Comparison of ENCODE assay signal across 9 cellular contexts in genomic region chr22:46072981-46073682, GRCh38.
DNase-seq lines count a peak whose midpoint lies in the region; ATAC-seq and TF ChIP-seq lines count a peak whose summit lies in the region.
"Had no signal": no experiment of that assay in that cellular context is flagged by ENCODE, and none has a peak within 500 bp of the region (broad histone marks: within the 10 kb centered on the region; RNA-seq: fewer than 3 reads in every experiment).

No MANE protein-coding gene starts in this region.

- TF ChIP-seq POLR2A in tibial nerve (IDR thresholded peaks at IDR 0.05): no peak

- H3K27me3 ChIP-seq in ascending aorta (no peaks in the 10 kb centered on the region), tibial nerve (no peaks in the 10 kb centered on the region)
- H3K27me3 ChIP-seq: neutrophil had no signal

- no peaks in the 10 kb centered on the region for H3K9me3 ChIP-seq in ascending aorta
- H3K9me3 ChIP-seq in tibial nerve: no peaks in the 10 kb centered on the region
- H3K9me3 ChIP-seq: neutrophil had no signal

- H3K27me3 Mint-ChIP-seq in activated T-cell treated with anti-CD3 and anti-CD28 coated beads, Interleukin-2, amount 50 U/mL, for 4 hours (ENCODE audit: low read depth): no peaks in the 10 kb centered on the region

- TF ChIP-seq CTCF in ascending aorta (IDR thresholded peaks at IDR 0.05): no peak
- no peak for TF ChIP-seq CTCF in tibial nerve (IDR thresholded peaks at IDR 0.05)

- H3K36me3 Mint-ChIP-seq in activated T-cell treated with anti-CD3 and anti-CD28 coated beads, Interleukin-2, amount 50 U/mL, for 4 hours (ENCODE audit: insufficient read depth): no peaks in the 10 kb centered on the region

- no peak for DNase-seq in activated T-cell treated with anti-CD3 and anti-CD28 coated beads, Interleukin-2, amount 50 U/mL, for 4 hours
- DNase-seq in activated T-cell treated with anti-CD3 and anti-CD28 coated beads for 4 hours: no peak
- DNase-seq in ascending aorta (ENCODE audit: low spot score in 2 of 2): peak; percentile 7 to 61
- peak; percentile 10 to 20 for DNase-seq in left colon
- DNase-seq in tibial nerve (ENCODE audit: low spot score in 2 of 2): peak in 1 of 2 donors; percentile 9
- DNase-seq in retina: no peak
- DNase-seq in SKM-1 treated with dmso at 0.1 percent for 144 hours (lab: John Stamatoyannopoulos, UW; ENCODE audit: unreplicated experiment): no peak
- DNase-seq in hepatic stellate cell (ENCODE audit: low spot score): no peak

- no peak for TF ChIP-seq EP300 in tibial nerve (IDR thresholded peaks at IDR 0.05)

- WGBS in tibial nerve, 2 donors: 3 to 7% methylated on average over 16 of the region's 16 CpGs

- H3K4me3 Mint-ChIP-seq in activated T-cell treated with anti-CD3 and anti-CD28 coated beads, Interleukin-2, amount 50 U/mL, for 4 hours: peak overlapping the region; percentile 83

- peak overlapping the region; percentile 96 to 100 for H3K27ac ChIP-seq in ascending aorta
- peak overlapping the region; percentile 73 to 99 (median 94) for H3K27ac ChIP-seq in tibial nerve

- H3K4me3 ChIP-seq in ascending aorta (peak overlapping the region; percentile 80 to 89), tibial nerve (peak overlapping the region; percentile 65 to 95 (median 79))

- ATAC-seq in activated T-cell treated with anti-CD3 and anti-CD28 coated beads, Interleukin-2, amount 50 U/mL, for 4 hours: no peak
- no peak for ATAC-seq in left colon

- H3K9me3 Mint-ChIP-seq in activated T-cell treated with anti-CD3 and anti-CD28 coated beads, Interleukin-2, amount 50 U/mL, for 4 hours: no peaks in the 10 kb centered on the region

- intact Hi-C loops in ascending aorta (cut with DNase I) (loop anchor here (5.0 kb wide), 2 partner anchors 34 to 61 kb away; no protein-coding TSS in a partner anchor), left colon (cut with DNase I, micrococcal nuclease) (no loop called here)

- peaks cover 56% of the 10 kb centered on the region for H3K4me1 Mint-ChIP-seq in activated T-cell treated with anti-CD3 and anti-CD28 coated beads, Interleukin-2, amount 50 U/mL, for 4 hours (ENCODE audit: low read depth)

- peaks cover 17 to 39% of the 10 kb centered on the region in 2 donors for H3K4me1 ChIP-seq in ascending aorta
- peaks cover 0 to 50% (median 33%) of the 10 kb centered on the region in 4 donors for H3K4me1 ChIP-seq in tibial nerve

- H3K36me3 ChIP-seq in ascending aorta (no peaks in the 10 kb centered on the region), tibial nerve (peaks cover 0 to 9% (median 0%) of the 10 kb centered on the region in 3 donors)

Comparison
In these comparisons a context has a peak if more than half of its experiments do, and no peak if none do; other contexts are left out.
1. DNase-seq: peak in ascending aorta (2 of 2) and left colon (2 of 2); none in activated T-cell treated with anti-CD3 and anti-CD28 coated beads, Interleukin-2, amount 50 U/mL, for 4 hours (single experiment), activated T-cell treated with anti-CD3 and anti-CD28 coated beads for 4 hours (single experiment), retina (single experiment), SKM-1 treated with dmso at 0.1 percent for 144 hours (single experiment) and hepatic stellate cell (single experiment).